ENCODE assay signal across 8 cellular contexts in the genomic region with DNA sequence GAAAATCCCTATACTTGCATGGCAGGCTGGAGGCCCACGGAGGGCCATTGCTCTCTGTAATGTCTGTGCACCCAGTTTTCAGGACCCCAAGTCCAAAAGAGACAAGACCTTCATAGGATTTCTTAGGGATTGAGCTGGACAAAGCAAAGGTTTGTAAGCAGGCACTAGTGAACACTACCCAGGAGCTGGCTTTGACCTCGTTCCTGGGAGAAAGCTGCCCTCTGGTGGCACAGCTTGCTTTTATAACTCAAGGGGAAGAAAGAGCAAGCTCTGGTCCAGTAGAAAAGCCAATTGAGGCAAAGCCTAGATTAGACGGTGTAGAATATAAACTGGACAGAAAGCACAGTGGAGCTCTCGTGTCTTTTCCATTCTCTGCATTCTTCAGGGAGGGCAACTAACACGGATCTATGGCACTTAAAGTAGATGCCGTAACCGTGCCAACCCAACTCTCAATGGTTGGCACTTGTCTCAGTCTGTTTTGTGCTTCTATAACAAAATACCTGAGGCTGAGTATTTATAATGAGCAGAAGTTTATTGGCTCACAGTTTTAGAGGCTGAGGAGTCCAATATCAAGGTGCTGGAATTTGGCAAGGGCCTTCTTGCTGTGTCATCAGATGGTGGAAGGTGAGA. TPM values are rescaled to one million over a fixed set of nuclear protein-coding genes. Genes with fewer than 3 reads are reported as not detected.
DNase-seq lines count a peak whose midpoint lies in the region; ATAC-seq, FAIRE-seq and TF ChIP-seq lines count a peak whose summit lies in the region.

No MANE protein-coding gene starts in this region.

- H3K36me3 ChIP-seq in bronchial epithelial cell (ENCODE audit: control insufficient read depth, insufficient read depth, low read length) (no peaks in the 10 kb centered on the region), thoracic aorta (no peaks in the 10 kb centered on the region)

- H3K27me3 ChIP-seq in bronchial epithelial cell (ENCODE audit: control insufficient read depth, insufficient read depth, low read length) (no peaks in the 10 kb centered on the region), thoracic aorta (replicated peaks; ENCODE audit: insufficient read depth) (no peaks in the 10 kb centered on the region)

- H3K27me3 Mint-ChIP-seq in activated CD8-positive, alpha-beta memory T cell treated with anti-CD3 and anti-CD28 coated beads, Interleukin-2, amount 10 ng/mL, durations not matched to agents 7 days and 5 days, result no peaks in the 10 kb centered on the region

- ATAC-seq in activated CD8-positive, alpha-beta memory T cell treated with anti-CD3 and anti-CD28 coated beads, Interleukin-2, amount 10 ng/mL, durations not matched to agents 7 days and 5 days, result no peak
- ATAC-seq in HG03139 (IDR thresholded peaks at IDR 0.05; ENCODE audit: unreplicated experiment), result peak; percentile 81
- ATAC-seq in thoracic aorta (ENCODE audit: insufficient number of reproducible peaks, low FRiP score, low read depth), result peak; percentile 57
- ATAC-seq in HG03095 (IDR thresholded peaks at IDR 0.05; ENCODE audit: unreplicated experiment), result no peak

- H3K4me3 ChIP-seq in bronchial epithelial cell (ENCODE audit: low read depth, low read length) (no peak overlapping the region), thoracic aorta (no peak overlapping the region)

- H3K27ac ChIP-seq in thoracic aorta, result no peak overlapping the region

- CTCF ChIA-PET in activated CD8-positive, alpha-beta memory T cell treated with anti-CD3 and anti-CD28 coated beads, Interleukin-2, amount 10 ng/mL, durations not matched to agents 7 days and 5 days (lab: Charles Lee), result interaction anchor here (1.2 to 1.8 kb wide), 2 partner anchors 48 to 153 kb away, joined by 3 to 9 read pairs; no protein-coding TSS in a partner anchor

- H3K4me1 ChIP-seq in thoracic aorta (ENCODE audit: control insufficient read depth in 1 of 2, low read depth in 2 of 2), result no peaks in the 10 kb centered on the region

- H3K4me1 Mint-ChIP-seq in activated CD8-positive, alpha-beta memory T cell treated with anti-CD3 and anti-CD28 coated beads, Interleukin-2, amount 10 ng/mL, durations not matched to agents 7 days and 5 days, result no peaks in the 10 kb centered on the region

- H3K9me3 ChIP-seq in thoracic aorta, result no peaks in the 10 kb centered on the region

- peak; percentile 42 for DNase-seq in activated CD8-positive, alpha-beta memory T cell treated with anti-CD3 and anti-CD28 coated beads, Interleukin-2, amount 10 ng/mL, durations not matched to agents 7 days and 5 days
- no peak for DNase-seq in activated CD8-positive, alpha-beta memory T cell treated with anti-CD3 and anti-CD28 coated beads for 24 hours
- peak; percentile 21 for DNase-seq in NCI-H748 treated with DMSO at 0.1 percent for 48 hours (lab: John Stamatoyannopoulos, UW)
- DNase-seq in bronchial epithelial cell (ENCODE audit: low read depth), result peak; percentile 62
- DNase-seq in islet precursor cell, result peak; percentile 86
- peak; percentile 6 for DNase-seq in thoracic aorta (ENCODE audit: low spot score)

- TF ChIP-seq CTCF in bronchial epithelial cell (IDR thresholded peaks at IDR 0.05; ENCODE audit: insufficient read depth, low read length, severe bottlenecking) (peak; percentile 81), thoracic aorta (IDR thresholded peaks at IDR 0.05) (peak; percentile 44)

- no peaks in the 10 kb centered on the region for H3K36me3 Mint-ChIP-seq in activated CD8-positive, alpha-beta memory T cell treated with anti-CD3 and anti-CD28 coated beads, Interleukin-2, amount 10 ng/mL, durations not matched to agents 7 days and 5 days

- H3K9me3 Mint-ChIP-seq in activated CD8-positive, alpha-beta memory T cell treated with anti-CD3 and anti-CD28 coated beads, Interleukin-2, amount 10 ng/mL, durations not matched to agents 7 days and 5 days (ENCODE audit: low read depth), result no peaks in the 10 kb centered on the region

- peak; percentile 93 for FAIRE-seq in bronchial epithelial cell (lab: Jason Lieb, UNC)

- no peak overlapping the region for H3K27ac Mint-ChIP-seq in activated CD8-positive, alpha-beta memory T cell treated with anti-CD3 and anti-CD28 coated beads, Interleukin-2, amount 10 ng/mL, durations not matched to agents 7 days and 5 days

- no peak overlapping the region for H3K4me3 Mint-ChIP-seq in activated CD8-positive, alpha-beta memory T cell treated with anti-CD3 and anti-CD28 coated beads, Interleukin-2, amount 10 ng/mL, durations not matched to agents 7 days and 5 days

RNA-seq across cellular contexts. Expression of a gene that starts 7.9 kb away (rescaled TPM):
- total RNA-seq in activated CD8-positive, alpha-beta memory T cell treated with anti-CD3 and anti-CD28 coated beads, Interleukin-2, amount 10 ng/mL, durations not matched to agents 7 days and 5 days, result not detected
- total RNA-seq in bronchial epithelial cell, result 1.2 TPM in 1 of 2 replicates, not detected in the other
- total RNA-seq in thoracic aorta, result not detected

Comparison
In these comparisons a context has a peak if more than half of its experiments do, and no peak if none do; other contexts are left out.
1. ATAC-seq: peak in HG03139 (single experiment) and thoracic aorta (single experiment); none in activated CD8-positive, alpha-beta memory T cell treated with anti-CD3 and anti-CD28 coated beads, Interleukin-2, amount 10 ng/mL, durations not matched to agents 7 days and 5 days (single experiment) and HG03095 (single experiment).